ENCODE assay signal across 24 cellular contexts in genomic region chr17:80375186-80375585, GRCh38. TPM values are rescaled to one million over a fixed set of nuclear protein-coding genes. Genes with fewer than 3 reads are reported as not detected.
DNase-seq lines count a peak whose midpoint lies in the region; ATAC-seq lines count a peak whose summit lies in the region.
"Had no signal": no experiment of that assay in that cellular context is flagged by ENCODE, and none has a peak within 500 bp of the region (broad histone marks: within the 10 kb centered on the region; RNA-seq: fewer than 3 reads in every experiment).

No MANE protein-coding gene starts in this region.

- WGBS in right cardiac atrium: 79% methylated on average over 10 of the region's 10 CpGs

- H3K4me3 ChIP-seq in right cardiac atrium (ENCODE audit: low read length): no peak overlapping the region
- H3K4me3 ChIP-seq: BLaER1, Peyer's patch had no signal

- H3K9me3 Mint-ChIP-seq in stimulated activated naive B cell treated with anti-CD40 and anti-IgM and Interleukin-4, amounts not matched to agents 10 μg/mL and 1 μg/mL and 100 μg/mL, for 72 hours: no peaks in the 10 kb centered on the region
- H3K9me3 Mint-ChIP-seq: CD4-positive, alpha-beta T cell had no signal

- H3K27me3 ChIP-seq in right cardiac atrium (ENCODE audit: control insufficient read depth, insufficient read depth): no peaks in the 10 kb centered on the region
- H3K27me3 ChIP-seq: BLaER1, Peyer's patch had no signal

- H3K27ac Mint-ChIP-seq in stimulated activated naive B cell treated with anti-CD40 and anti-IgM and Interleukin-4, amounts not matched to agents 10 μg/mL and 1 μg/mL and 100 μg/mL, for 72 hours: peak overlapping the region; percentile 83
- H3K27ac Mint-ChIP-seq: CD4-positive, alpha-beta T cell had no signal

- no peak overlapping the region for H3K27ac ChIP-seq in right cardiac atrium (ENCODE audit: low read length)
- H3K27ac ChIP-seq: 22Rv1, BLaER1, Peyer's patch had no signal

- intact Hi-C loops in cardiac septum (cut with DNase I): no loop called here
- intact Hi-C loops in right cardiac atrium (cut with DNase I): no loop called here

- no peaks in the 10 kb centered on the region for H3K27me3 Mint-ChIP-seq in stimulated activated naive B cell treated with anti-CD40 and anti-IgM and Interleukin-4, amounts not matched to agents 10 μg/mL and 1 μg/mL and 100 μg/mL, for 72 hours
- H3K27me3 Mint-ChIP-seq: CD4-positive, alpha-beta T cell had no signal

- H3K4me1 ChIP-seq in right cardiac atrium (ENCODE audit: control insufficient read depth, insufficient read depth, low read length): no peaks in the 10 kb centered on the region
- H3K4me1 ChIP-seq: BLaER1, Caco-2, Peyer's patch had no signal

- peaks cover 41 to 61% of the 10 kb centered on the region in 2 donors for H3K36me3 Mint-ChIP-seq in stimulated activated naive B cell treated with anti-CD40 and anti-IgM and Interleukin-4, amounts not matched to agents 10 μg/mL and 1 μg/mL and 100 μg/mL, for 72 hours

- peak overlapping the region in 1 of 2 donors; percentile 41 for H3K4me3 Mint-ChIP-seq in stimulated activated naive B cell treated with anti-CD40 and anti-IgM and Interleukin-4, amounts not matched to agents 10 μg/mL and 1 μg/mL and 100 μg/mL, for 72 hours
- H3K4me3 Mint-ChIP-seq: CD4-positive, alpha-beta T cell had no signal

- peaks cover 9 to 13% of the 10 kb centered on the region in 2 donors for H3K4me1 Mint-ChIP-seq in stimulated activated naive B cell treated with anti-CD40 and anti-IgM and Interleukin-4, amounts not matched to agents 10 μg/mL and 1 μg/mL and 100 μg/mL, for 72 hours

- peak; percentile 25 for DNase-seq in NCI-H82 (lab: John Stamatoyannopoulos, UW)
- no peak for DNase-seq in NCI-H82 treated with DMSO at 0.1 percent for 48 hours (lab: John Stamatoyannopoulos, UW; ENCODE audit: unreplicated experiment)
- DNase-seq in cardiac septum (ENCODE audit: low spot score): peak; percentile 10
- DNase-seq in right cardiac atrium: no peak
- peak; percentile 39 for DNase-seq in mesenteric fat pad (ENCODE audit: low spot score)
- DNase-seq in stimulated activated naive B cell treated with anti-CD40 and anti-IgM and Interleukin-4, amounts not matched to agents 10 μg/mL and 1 μg/mL and 100 μg/mL, for 72 hours: no peak
- no peak for DNase-seq in activated CD8-positive, alpha-beta memory T cell treated with anti-CD3 and anti-CD28 coated beads for 24 hours
- DNase-seq: ACHN; CD4-positive, alpha-beta T cell; DMS 273 treated with DMSO at 0.1 percent for 48 hours; DND-41; GOT3; Karpas-422; NCI-H1105 treated with DMSO at 0.1 percent for 48 hours; NCI-H2029 treated with DMSO at 0.1 percent for 48 hours; NCI-H2171; NCI-H345; NCI-H774 had no signal

- ATAC-seq in right cardiac atrium: no peak
- no peak for ATAC-seq in stimulated activated naive B cell treated with anti-CD40 and anti-IgM and Interleukin-4, amounts not matched to agents 10 μg/mL and 1 μg/mL and 100 μg/mL, for 72 hours (replicated peaks)
- ATAC-seq in GM19328 (IDR thresholded peaks at IDR 0.05; ENCODE audit: unreplicated experiment): no peak
- ATAC-seq: HCT116 had no signal

- no peaks in the 10 kb centered on the region for H3K9me3 ChIP-seq in right cardiac atrium (ENCODE audit: control insufficient read depth, low read length)
- H3K9me3 ChIP-seq: BLaER1, Caco-2, Peyer's patch had no signal

RNA-seq across cellular contexts. Expression of gene ENDOV, which starts 39.8 kb away (rescaled TPM):
- 12.8 TPM for total RNA-seq in cardiac septum
- 10 to 100 TPM in 2 of 4 donors, 1 to 10 TPM in 2; 8.7 to 12.1 (median 10.7) TPM for total RNA-seq in right cardiac atrium
- 7.8 TPM for polyA plus RNA-seq in right cardiac atrium
- 10.5 TPM for total RNA-seq in mesenteric fat pad

Comparison
In these comparisons a context has a peak if more than half of its experiments do, and no peak if none do; other contexts are left out.
1. DNase-seq: peak in NCI-H82 (single experiment), cardiac septum (single experiment) and mesenteric fat pad (single experiment); none in NCI-H82 treated with DMSO at 0.1 percent for 48 hours (single experiment), right cardiac atrium (0 of 3), stimulated activated naive B cell treated with anti-CD40 and anti-IgM and Interleukin-4, amounts not matched to agents 10 μg/mL and 1 μg/mL and 100 μg/mL, for 72 hours (single experiment) and activated CD8-positive, alpha-beta memory T cell treated with anti-CD3 and anti-CD28 coated beads for 24 hours (single experiment).